ENCODE assay signal across 1 cellular context in genomic region chr5:179839328-179840256, GRCh38.
A peak's percentile ranks its signal among the peaks of the same experiment; 100 is the strongest.
TF ChIP-seq lines count a peak whose summit lies in the region.

No MANE protein-coding gene starts in this region.

TF ChIP-seq in GM23338, 12 proteins besides CTCF, POLR2A, EP300 and RAD21:
- TF ChIP-seq REST (IDR thresholded peaks at IDR 0.05; ENCODE audit: unreplicated experiment) (no peak), POLR2AphosphoS5 (IDR thresholded peaks at IDR 0.05; ENCODE audit: low read depth) (0 out of 2 replicates have a peak, but pooled peaks have one; percentile 11)
